In genomic region chr2:159758686-159759085, GRCh38 we compare ENCODE assay signal across 16 cellular contexts. TPM values are rescaled to one million over a fixed set of nuclear protein-coding genes. Genes with fewer than 3 reads are reported as not detected.
DNase-seq lines count a peak whose midpoint lies in the region; ATAC-seq and TF ChIP-seq lines count a peak whose summit lies in the region.
"Had no signal": no experiment of that assay in that cellular context is flagged by ENCODE, and none has a peak within 500 bp of the region (broad histone marks: within the 10 kb centered on the region; RNA-seq: fewer than 3 reads in every experiment).

No MANE protein-coding gene starts in this region.

- H3K9me3 ChIP-seq in left ventricle myocardium inferior (replicated peaks): no peaks in the 10 kb centered on the region
- H3K9me3 ChIP-seq in upper lobe of right lung: no peaks in the 10 kb centered on the region
- H3K9me3 ChIP-seq: breast epithelium, heart left ventricle had no signal

- peaks cover 3% of the 10 kb centered on the region for H3K4me1 Mint-ChIP-seq in activated T-helper 2 cell treated with anti-CD3 and anti-CD28 coated beads, Interferon-gamma antibody, Interleukin-2, Interleukin-4, amounts not matched to agents 10 μg/mL and 5 μg/mL and 100 μg/mL, durations not matched to agents 14 hours and 24 hours and 36 hours (ENCODE audit: low read depth)

- no peaks in the 10 kb centered on the region for H3K27me3 ChIP-seq in left ventricle myocardium inferior (ENCODE audit: low read depth)
- H3K27me3 ChIP-seq in upper lobe of right lung: no peaks in the 10 kb centered on the region
- H3K27me3 ChIP-seq: breast epithelium, heart left ventricle had no signal

- H3K27me3 Mint-ChIP-seq in activated T-helper 2 cell treated with anti-CD3 and anti-CD28 coated beads, Interferon-gamma antibody, Interleukin-2, Interleukin-4, amounts not matched to agents 10 μg/mL and 5 μg/mL and 100 μg/mL, durations not matched to agents 14 hours and 24 hours and 36 hours (ENCODE audit: low read depth): no peaks in the 10 kb centered on the region
- H3K27me3 Mint-ChIP-seq: activated CD8-positive, alpha-beta memory T cell treated with anti-CD3 and anti-CD28 coated beads, Interleukin-2, amount 10 ng/mL, durations not matched to agents 7 days and 5 days; activated naive CD4-positive, alpha-beta T cell treated with anti-CD3 and anti-CD28 coated beads, Interleukin-2, amount 10 ng/mL, durations not matched to agents 7 days and 5 days had no signal

- TF ChIP-seq CTCF in left ventricle myocardium inferior (IDR thresholded peaks at IDR 0.05; ENCODE audit: borderline replicate concordance): no peak
- TF ChIP-seq CTCF in cardiac fibroblast (IDR thresholded peaks at IDR 0.05; ENCODE audit: low read depth, low read length): no peak
- TF ChIP-seq CTCF in upper lobe of right lung (IDR thresholded peaks at IDR 0.05): no peak

- H3K4me3 ChIP-seq in left ventricle myocardium inferior (no peak overlapping the region), cardiac fibroblast (replicated peaks in 1 of 2; ENCODE audit: low read depth in 2 of 2, low read length in 2 of 2) (no peak overlapping the region), upper lobe of right lung (no peak overlapping the region)
- H3K4me3 ChIP-seq: breast epithelium, heart left ventricle had no signal

- H3K4me1 ChIP-seq in left ventricle myocardium inferior: peaks cover 69% of the 10 kb centered on the region
- peaks cover 22% of the 10 kb centered on the region for H3K4me1 ChIP-seq in upper lobe of right lung
- H3K4me1 ChIP-seq: breast epithelium had no signal

- H3K36me3 Mint-ChIP-seq in activated T-helper 2 cell treated with anti-CD3 and anti-CD28 coated beads, Interferon-gamma antibody, Interleukin-2, Interleukin-4, amounts not matched to agents 10 μg/mL and 5 μg/mL and 100 μg/mL, durations not matched to agents 14 hours and 24 hours and 36 hours (ENCODE audit: low read depth): peaks cover 47% of the 10 kb centered on the region

- intact Hi-C loops in left ventricle myocardium inferior (cut with micrococcal nuclease) (no loop called here), cardiac septum (cut with DNase I) (no loop called here), left colon (cut with DNase I, micrococcal nuclease) (no loop called here), upper lobe of right lung (cut with DNase I) (no loop called here)
- intact Hi-C loops in activated T-helper 2 cell treated with anti-CD3 and anti-CD28 coated beads, Interferon-gamma antibody, Interleukin-2, Interleukin-4, amounts not matched to agents 10 μg/mL and 5 μg/mL and 100 μg/mL, durations not matched to agents 14 hours and 24 hours and 36 hours (cut with micrococcal nuclease): no loop called here

- H3K27ac ChIP-seq in left ventricle myocardium inferior (replicated peaks) (peak overlapping the region; percentile 7), upper lobe of right lung (no peak overlapping the region)
- H3K27ac ChIP-seq: breast epithelium, WERI-Rb-1 had no signal

- no peaks in the 10 kb centered on the region for H3K9me3 Mint-ChIP-seq in activated T-helper 2 cell treated with anti-CD3 and anti-CD28 coated beads, Interferon-gamma antibody, Interleukin-2, Interleukin-4, amounts not matched to agents 10 μg/mL and 5 μg/mL and 100 μg/mL, durations not matched to agents 14 hours and 24 hours and 36 hours
- H3K9me3 Mint-ChIP-seq: activated naive CD4-positive, alpha-beta T cell treated with anti-CD3 and anti-CD28 coated beads, Interleukin-2, amount 10 ng/mL, durations not matched to agents 7 days and 5 days had no signal

- H3K4me3 Mint-ChIP-seq in activated T-helper 2 cell treated with anti-CD3 and anti-CD28 coated beads, Interferon-gamma antibody, Interleukin-2, Interleukin-4, amounts not matched to agents 10 μg/mL and 5 μg/mL and 100 μg/mL, durations not matched to agents 14 hours and 24 hours and 36 hours (ENCODE audit: low read depth): no peak overlapping the region
- H3K4me3 Mint-ChIP-seq: activated CD8-positive, alpha-beta memory T cell treated with anti-CD3 and anti-CD28 coated beads, Interleukin-2, amount 10 ng/mL, durations not matched to agents 7 days and 5 days; activated naive CD4-positive, alpha-beta T cell treated with anti-CD3 and anti-CD28 coated beads, Interleukin-2, amount 10 ng/mL, durations not matched to agents 7 days and 5 days had no signal

- ATAC-seq in left colon (peak; percentile 81), upper lobe of right lung (peak; percentile 72), HG03025 (IDR thresholded peaks at IDR 0.05; ENCODE audit: low FRiP score, unreplicated experiment) (no peak)
- ATAC-seq: activated CD8-positive, alpha-beta memory T cell treated with anti-CD3 and anti-CD28 coated beads, Interleukin-2, amount 10 ng/mL, durations not matched to agents 7 days and 5 days; heart left ventricle; SK-N-SH treated with all-trans-retinoic acid at 6 μM for 48 hours had no signal

- H3K27ac Mint-ChIP-seq in activated T-helper 2 cell treated with anti-CD3 and anti-CD28 coated beads, Interferon-gamma antibody, Interleukin-2, Interleukin-4, amounts not matched to agents 10 μg/mL and 5 μg/mL and 100 μg/mL, durations not matched to agents 14 hours and 24 hours and 36 hours: no peak overlapping the region
- H3K27ac Mint-ChIP-seq: activated naive CD4-positive, alpha-beta T cell treated with anti-CD3 and anti-CD28 coated beads, Interleukin-2, amount 10 ng/mL, durations not matched to agents 7 days and 5 days had no signal

- H3K36me3 ChIP-seq in left ventricle myocardium inferior: peaks cover 71% of the 10 kb centered on the region
- H3K36me3 ChIP-seq in upper lobe of right lung: peaks cover 73% of the 10 kb centered on the region
- H3K36me3 ChIP-seq: breast epithelium had no signal

- DNase-seq in left ventricle myocardium inferior: no peak
- DNase-seq in cardiac septum (ENCODE audit: low spot score): no peak
- DNase-seq in cardiac fibroblast (ENCODE audit: low read depth in 2 of 2): peak; percentile 28 to 57
- DNase-seq in left colon: no peak
- no peak for DNase-seq in upper lobe of right lung
- no peak for DNase-seq in activated T-helper 2 cell treated with anti-CD3 and anti-CD28 coated beads, Interferon-gamma antibody, Interleukin-2, Interleukin-4, amounts not matched to agents 10 μg/mL and 5 μg/mL and 100 μg/mL, durations not matched to agents 14 hours and 24 hours and 36 hours (ENCODE audit: low spot score)
- no peak for DNase-seq in NCI-H748 treated with DMSO at 0.1 percent for 48 hours (lab: John Stamatoyannopoulos, UW)
- DNase-seq: activated CD8-positive, alpha-beta memory T cell treated with anti-CD3 and anti-CD28 coated beads, Interleukin-2, amount 10 ng/mL, durations not matched to agents 7 days and 5 days; activated naive CD4-positive, alpha-beta T cell treated with anti-CD3 and anti-CD28 coated beads, Interleukin-2, amount 10 ng/mL, durations not matched to agents 7 days and 5 days; heart left ventricle; NCI-H1694 treated with DMSO at 0.1 percent for 48 hours; NCI-H524; WERI-Rb-1 had no signal

RNA-seq across cellular contexts. Expression of gene CD302, which starts 39.3 kb away (rescaled TPM):
- 17.2 TPM for total RNA-seq in left ventricle myocardium inferior
- total RNA-seq in cardiac septum: 10.8 TPM
- total RNA-seq in left colon: 10 to 100 TPM; 12.6 to 18.3 TPM
- 109 TPM for total RNA-seq in upper lobe of right lung
- total RNA-seq in activated T-helper 2 cell treated with anti-CD3 and anti-CD28 coated beads, Interferon-gamma antibody, Interleukin-2, Interleukin-4, amounts not matched to agents 10 μg/mL and 5 μg/mL and 100 μg/mL, durations not matched to agents 14 hours and 24 hours and 36 hours: 1.1 and 1.5 TPM in 2 replicates

RNA-seq across cellular contexts. Expression of gene MARCHF7, which starts 46.4 kb away (rescaled TPM):
- total RNA-seq in left ventricle myocardium inferior (75.1 TPM), cardiac septum (86.5 TPM), left colon (10 to 100 TPM; 56.5 to 73.3 TPM), upper lobe of right lung (83.2 TPM)
- total RNA-seq in activated T-helper 2 cell treated with anti-CD3 and anti-CD28 coated beads, Interferon-gamma antibody, Interleukin-2, Interleukin-4, amounts not matched to agents 10 μg/mL and 5 μg/mL and 100 μg/mL, durations not matched to agents 14 hours and 24 hours and 36 hours: 80.0 and 83.1 TPM in 2 replicates

Comparison
In these comparisons a context has a peak if more than half of its experiments do, and no peak if none do; other contexts are left out.
1. DNase-seq: peak in cardiac fibroblast (2 of 2); none in left ventricle myocardium inferior (single experiment), cardiac septum (single experiment), left colon (0 of 2), upper lobe of right lung (single experiment), activated T-helper 2 cell treated with anti-CD3 and anti-CD28 coated beads, Interferon-gamma antibody, Interleukin-2, Interleukin-4, amounts not matched to agents 10 μg/mL and 5 μg/mL and 100 μg/mL, durations not matched to agents 14 hours and 24 hours and 36 hours (single experiment) and NCI-H748 treated with DMSO at 0.1 percent for 48 hours (single experiment).